ENCODE assay signal across 23 cellular contexts in the genomic region with DNA sequence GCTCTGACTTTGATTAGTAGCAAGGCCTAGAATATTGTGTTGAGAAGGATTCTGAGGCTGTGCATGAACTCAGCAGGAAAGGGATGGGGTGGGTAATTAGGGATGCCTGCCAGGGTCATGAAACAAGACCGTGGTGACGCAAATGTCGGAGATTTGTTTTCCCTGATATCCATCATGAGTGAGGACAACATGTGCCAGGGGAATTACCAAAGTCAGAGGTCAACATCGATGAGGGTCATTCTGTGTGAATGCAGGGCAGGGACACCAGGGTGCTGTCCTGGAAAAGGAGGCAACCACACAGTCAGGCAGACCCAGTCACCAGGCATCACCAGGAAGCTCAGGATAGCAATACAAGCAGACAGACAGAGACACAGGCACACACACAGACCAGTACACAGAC. TPM values are rescaled to one million over a fixed set of nuclear protein-coding genes. Genes with fewer than 3 reads are reported as not detected.
"Had no signal": no experiment of that assay in that cellular context is flagged by ENCODE, and none has a peak within 500 bp of the region (broad histone marks: within the 10 kb centered on the region; RNA-seq: fewer than 3 reads in every experiment).

No MANE protein-coding gene starts in this region.

- H3K27me3 Mint-ChIP-seq: activated T-cell treated with anti-CD3 and anti-CD28 coated beads, Interleukin-2, amount 50 U/mL, for 24 hours had no signal

- H3K9me3 ChIP-seq: esophagus muscularis mucosa, thoracic aorta had no signal

- H3K36me3 Mint-ChIP-seq: activated naive CD8-positive, alpha-beta T cell treated with anti-CD3 and anti-CD28 coated beads, Interleukin-2, amount 10 ng/mL, durations not matched to agents 7 days and 5 days; stimulated activated effector memory CD8-positive, alpha-beta T cell treated with anti-CD3 and anti-CD28 coated beads, Interleukin-12 subunit alpha, Interleukin-12 subunit beta, amount 100 ng/mL, for 72 hours; T-cell had no signal

- H3K27ac ChIP-seq: brain microvascular endothelial cell, coronary artery, esophagus muscularis mucosa, thoracic aorta had no signal

- H3K4me3 Mint-ChIP-seq: activated CD8-positive, alpha-beta T cell treated with anti-CD3 and anti-CD28 coated beads for 36 hours; activated naive CD8-positive, alpha-beta T cell treated with anti-CD3 and anti-CD28 coated beads, Interleukin-2, amount 10 ng/mL, durations not matched to agents 7 days and 5 days; activated T-cell treated with anti-CD3 and anti-CD28 coated beads, Interleukin-2, amount 50 U/mL, for 24 hours; stimulated activated effector memory CD8-positive, alpha-beta T cell treated with anti-CD3 and anti-CD28 coated beads, Interleukin-12 subunit alpha, Interleukin-12 subunit beta, amount 100 ng/mL, for 72 hours; T-cell had no signal

- H3K9me3 Mint-ChIP-seq: activated CD8-positive, alpha-beta T cell treated with anti-CD3 and anti-CD28 coated beads for 36 hours; activated naive CD8-positive, alpha-beta T cell treated with anti-CD3 and anti-CD28 coated beads, Interleukin-2, amount 10 ng/mL, durations not matched to agents 7 days and 5 days; activated T-helper 2 cell treated with anti-CD3 and anti-CD28 coated beads, Interferon-gamma antibody, Interleukin-2, Interleukin-4, amounts not matched to agents 10 μg/mL and 5 μg/mL and 100 μg/mL, durations not matched to agents 14 hours and 24 hours and 36 hours; stimulated activated effector memory CD8-positive, alpha-beta T cell treated with anti-CD3 and anti-CD28 coated beads, Interleukin-12 subunit alpha, Interleukin-12 subunit beta, amount 100 ng/mL, for 72 hours had no signal

- ATAC-seq: activated CD8-positive, alpha-beta T cell treated with anti-CD3 and anti-CD28 coated beads for 36 hours; SK-N-SH treated with all-trans-retinoic acid at 6 μM for 48 hours; stimulated activated effector memory CD8-positive, alpha-beta T cell treated with anti-CD3 and anti-CD28 coated beads, Interleukin-12 subunit alpha, Interleukin-12 subunit beta, amount 100 ng/mL, for 72 hours; T-cell had no signal

- H3K27ac Mint-ChIP-seq: activated CD8-positive, alpha-beta T cell treated with anti-CD3 and anti-CD28 coated beads for 36 hours; activated naive CD8-positive, alpha-beta T cell treated with anti-CD3 and anti-CD28 coated beads, Interleukin-2, amount 10 ng/mL, durations not matched to agents 7 days and 5 days; activated T-cell treated with anti-CD3 and anti-CD28 coated beads, Interleukin-2, amount 50 U/mL, for 24 hours; activated T-helper 2 cell treated with anti-CD3 and anti-CD28 coated beads, Interferon-gamma antibody, Interleukin-2, Interleukin-4, amounts not matched to agents 10 μg/mL and 5 μg/mL and 100 μg/mL, durations not matched to agents 14 hours and 24 hours and 36 hours; progenitor cell of endocrine pancreas; stimulated activated effector memory CD8-positive, alpha-beta T cell treated with anti-CD3 and anti-CD28 coated beads, Interleukin-12 subunit alpha, Interleukin-12 subunit beta, amount 100 ng/mL, for 72 hours; T-cell had no signal

- H3K36me3 ChIP-seq: brain microvascular endothelial cell, thoracic aorta had no signal

- DNase-seq: activated CD4-positive, alpha-beta T cell treated with anti-CD3 and anti-CD28 coated beads for 48 hours; activated CD4-positive, CD25-positive, alpha-beta regulatory T cell; activated CD8-positive, alpha-beta T cell treated with anti-CD3 and anti-CD28 coated beads for 36 hours; activated naive CD4-positive, alpha-beta T cell treated with Interleukin-2 at 50 U/mL for 16 hours; activated naive CD8-positive, alpha-beta T cell treated with anti-CD3 and anti-CD28 coated beads, Interleukin-2, amount 10 ng/mL, durations not matched to agents 7 days and 5 days; activated T-cell treated with anti-CD3 and anti-CD28 coated beads, Interleukin-2, amount 50 U/mL, for 24 hours; anterior cingulate cortex; brain microvascular endothelial cell; effector CD4-positive, alpha-beta T cell; kidney; small intestine; stimulated activated CD4-positive, alpha-beta T cell treated with anti-CD3 and anti-CD28 coated beads, Interleukin-4, amount 100 ng/mL, for 1 hour; T-cell; T1000 had no signal

- H3K27me3 ChIP-seq: brain microvascular endothelial cell, esophagus muscularis mucosa had no signal

- H3K4me1 Mint-ChIP-seq: activated naive CD8-positive, alpha-beta T cell treated with anti-CD3 and anti-CD28 coated beads, Interleukin-2, amount 10 ng/mL, durations not matched to agents 7 days and 5 days; stimulated activated effector memory CD8-positive, alpha-beta T cell treated with anti-CD3 and anti-CD28 coated beads, Interleukin-12 subunit alpha, Interleukin-12 subunit beta, amount 100 ng/mL, for 72 hours; T-cell had no signal

- H3K4me3 ChIP-seq: coronary artery, esophagus muscularis mucosa, lung, thoracic aorta had no signal

RNA-seq across cellular contexts. Expression of a gene that starts 52.2 kb away (rescaled TPM):
- total RNA-seq: activated CD8-positive, alpha-beta T cell treated with anti-CD3 and anti-CD28 coated beads for 36 hours; activated naive CD8-positive, alpha-beta T cell treated with anti-CD3 and anti-CD28 coated beads, Interleukin-2, amount 10 ng/mL, durations not matched to agents 7 days and 5 days; activated T-helper 2 cell treated with anti-CD3 and anti-CD28 coated beads, Interferon-gamma antibody, Interleukin-2, Interleukin-4, amounts not matched to agents 10 μg/mL and 5 μg/mL and 100 μg/mL, durations not matched to agents 14 hours and 24 hours and 36 hours had no signal
- polyA plus RNA-seq: neural cell had no signal
